Comparison of ENCODE assay signal across 30 cellular contexts in the genomic region with DNA sequence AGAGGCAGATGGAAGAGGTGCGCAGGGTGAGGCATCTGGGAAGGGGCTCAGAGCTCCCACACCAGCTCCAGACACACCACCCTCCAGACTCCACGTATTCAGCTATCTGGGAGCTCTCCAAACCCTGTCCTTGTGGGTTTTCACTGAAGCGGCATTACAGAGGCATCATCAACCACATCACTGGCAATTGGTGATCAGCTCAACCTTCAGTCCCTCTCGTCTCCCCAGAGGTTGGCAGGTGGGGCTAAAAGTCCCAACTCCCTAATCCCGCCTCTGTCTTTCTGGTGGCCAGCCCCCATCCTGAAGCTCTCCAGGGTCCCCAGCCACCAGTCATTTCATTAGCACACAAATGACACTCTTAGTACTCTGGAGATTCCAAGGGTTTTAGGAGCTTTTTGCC.
"Had no signal": no experiment of that assay in that cellular context is flagged by ENCODE, and none has a peak within 500 bp of the region (broad histone marks: within the 10 kb centered on the region; RNA-seq: fewer than 3 reads in every experiment).

No MANE protein-coding gene starts in this region.

- H3K4me1 ChIP-seq: esophagus squamous epithelium, heart right ventricle, parathyroid adenoma, right lobe of liver, tibial nerve, upper lobe of left lung had no signal

- H3K36me3 Mint-ChIP-seq: immature natural killer cell; memory B cell; mesothelial cell of epicardium; naive B cell; natural killer cell treated with Interleukin-12 subunit alpha and Interleukin-12 subunit beta and Interleukin-15 and Interleukin-18, amount 100 ng/mL, for 72 hours; stimulated activated naive B cell treated with anti-CD40 and anti-IgM and Interleukin-4, amounts not matched to agents 10 μg/mL and 1 μg/mL and 100 μg/mL, for 72 hours had no signal

- DNase-seq: dorsolateral prefrontal cortex; effector memory CD4-positive, alpha-beta T cell; erythroblast; esophagus squamous epithelium; foreskin melanocyte; glutamatergic neuron; heart right ventricle; hippocampal formation; immature natural killer cell; mucosa of descending colon; naive B cell; right lobe of liver; small intestine; stimulated activated CD4-positive, alpha-beta T cell treated with anti-CD3 and anti-CD28 coated beads, Interleukin-15, amount 100 ng/mL, for 24 hours; stimulated activated CD4-positive, alpha-beta T cell treated with anti-CD3 and anti-CD28 coated beads, Interleukin-2, amount 100 ng/mL, for 48 hours; stimulated activated naive B cell treated with anti-CD40 and anti-IgM and Interleukin-4, amounts not matched to agents 10 μg/mL and 1 μg/mL and 100 μg/mL, for 72 hours; upper lobe of left lung had no signal

- H3K4me1 Mint-ChIP-seq: immature natural killer cell; memory B cell; mesothelial cell of epicardium; naive B cell; neural crest cell; stimulated activated naive B cell treated with anti-CD40 and anti-IgM and Interleukin-4, amounts not matched to agents 10 μg/mL and 1 μg/mL and 100 μg/mL, for 72 hours had no signal

- H3K36me3 ChIP-seq: esophagus squamous epithelium, heart right ventricle, right lobe of liver, thoracic aorta, tibial nerve, upper lobe of left lung had no signal

- H3K4me3 Mint-ChIP-seq: immature natural killer cell; memory B cell; mesothelial cell of epicardium; naive B cell; natural killer cell treated with Interleukin-12 subunit alpha and Interleukin-12 subunit beta and Interleukin-15 and Interleukin-18, amount 100 ng/mL, for 72 hours; neural crest cell; stimulated activated naive B cell treated with anti-CD40 and anti-IgM and Interleukin-4, amounts not matched to agents 10 μg/mL and 1 μg/mL and 100 μg/mL, for 72 hours; stimulated activated naive CD8-positive, alpha-beta T cell treated with anti-CD3 and anti-CD28 coated beads, Interleukin-15, Interleukin-2, amounts not matched to agents 100 ng/mL and 50 ng/mL, for 24 hours had no signal

- H3K79me2 ChIP-seq: parathyroid adenoma had no signal

- H3K27ac Mint-ChIP-seq: immature natural killer cell; memory B cell; mesothelial cell of epicardium; naive B cell; natural killer cell treated with Interleukin-12 subunit alpha and Interleukin-12 subunit beta and Interleukin-15 and Interleukin-18, amount 100 ng/mL, for 72 hours; progenitor cell of endocrine pancreas; stimulated activated naive B cell treated with anti-CD40 and anti-IgM and Interleukin-4, amounts not matched to agents 10 μg/mL and 1 μg/mL and 100 μg/mL, for 72 hours; stimulated activated naive CD8-positive, alpha-beta T cell treated with anti-CD3 and anti-CD28 coated beads, Interleukin-15, Interleukin-2, amounts not matched to agents 100 ng/mL and 50 ng/mL, for 24 hours had no signal

- H3K4me3 ChIP-seq: dorsolateral prefrontal cortex, esophagus squamous epithelium, heart right ventricle, lung, mucosa of descending colon, right lobe of liver, thoracic aorta, tibial nerve, upper lobe of left lung had no signal

- H3K9me3 Mint-ChIP-seq: immature natural killer cell; memory B cell; mesothelial cell of epicardium; naive B cell; natural killer cell treated with Interleukin-12 subunit alpha and Interleukin-12 subunit beta and Interleukin-15 and Interleukin-18, amount 100 ng/mL, for 72 hours; neural crest cell; stimulated activated naive B cell treated with anti-CD40 and anti-IgM and Interleukin-4, amounts not matched to agents 10 μg/mL and 1 μg/mL and 100 μg/mL, for 72 hours; stimulated activated naive CD8-positive, alpha-beta T cell treated with anti-CD3 and anti-CD28 coated beads, Interleukin-15, Interleukin-2, amounts not matched to agents 100 ng/mL and 50 ng/mL, for 24 hours had no signal

- H3K27ac ChIP-seq: dorsolateral prefrontal cortex, esophagus squamous epithelium, heart right ventricle, parathyroid adenoma, right lobe of liver, thoracic aorta, tibial nerve, upper lobe of left lung had no signal

- H2AFZ ChIP-seq: parathyroid adenoma had no signal

- H3K9me3 ChIP-seq: esophagus squamous epithelium, heart right ventricle, mucosa of descending colon, right lobe of liver, thoracic aorta, tibial nerve, upper lobe of left lung had no signal

- H3K9ac ChIP-seq: parathyroid adenoma had no signal

- H3K27me3 ChIP-seq: dorsolateral prefrontal cortex, right lobe of liver, tibial nerve, upper lobe of left lung had no signal

- FAIRE-seq: endometrium, keratinocyte, small intestine, urothelium cell line had no signal
